ENCODE assay signal across 1 cellular context in the genomic region with DNA sequence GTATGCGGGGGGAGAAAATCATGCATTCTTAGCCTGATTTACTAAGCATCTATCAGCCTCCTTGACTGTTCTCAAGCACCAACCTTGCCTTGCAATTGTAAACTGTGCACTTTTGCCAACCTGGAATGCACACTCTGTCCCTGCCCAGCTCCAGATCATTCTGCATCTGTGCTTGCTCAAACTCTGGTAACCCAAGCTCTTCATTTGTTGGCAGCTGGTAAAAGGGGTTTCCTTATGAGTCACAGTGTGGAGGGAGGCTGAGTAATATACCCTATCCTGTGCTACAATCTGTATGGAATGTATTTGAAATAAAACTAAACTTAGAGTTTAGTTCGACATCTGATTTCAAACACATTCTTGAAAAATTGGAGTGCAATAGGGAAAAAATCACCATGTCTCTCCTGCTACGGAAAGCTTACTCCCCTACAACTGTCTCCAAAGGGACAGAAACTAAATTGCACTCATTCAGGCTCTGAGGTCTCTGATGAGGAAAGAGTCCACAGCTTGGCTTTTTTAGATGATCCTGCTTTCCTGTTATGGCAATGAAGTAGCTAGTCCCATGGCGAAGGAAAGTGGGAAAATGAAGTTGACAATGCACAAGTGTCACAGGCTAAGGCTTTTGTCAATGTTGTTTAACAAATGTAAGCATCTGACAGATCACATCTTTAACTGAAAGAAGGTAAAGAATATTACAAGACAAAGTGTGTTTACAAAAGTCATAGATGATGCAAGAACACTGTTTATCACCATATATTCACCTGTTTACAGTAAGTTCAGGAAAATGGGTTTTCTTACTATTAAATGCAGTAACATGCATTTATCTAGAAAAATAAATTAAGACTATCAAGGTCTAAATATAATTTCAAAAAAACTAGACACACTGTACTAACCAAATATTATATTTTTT.
TF ChIP-seq lines count a peak whose summit lies in the region.

No MANE protein-coding gene starts in this region.

TF ChIP-seq in SK-N-SH, 30 proteins besides CTCF, POLR2A, EP300 and RAD21 (continued from another document):
- TF ChIP-seq, protein P1, sequence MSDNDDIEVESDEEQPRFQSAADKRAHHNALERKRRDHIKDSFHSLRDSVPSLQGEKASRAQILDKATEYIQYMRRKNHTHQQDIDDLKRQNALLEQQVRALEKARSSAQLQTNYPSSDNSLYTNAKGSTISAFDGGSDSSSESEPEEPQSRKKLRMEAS (IDR thresholded peaks at IDR 0.05; ENCODE audit: low read depth) = peak; percentile 94
- TF ChIP-seq RXRA (IDR thresholded peaks at IDR 0.05; ENCODE audit: borderline replicate concordance, low read depth) = peak; percentile 99
- no peak for TF ChIP-seq RFX5 (IDR thresholded peaks at IDR 0.05; ENCODE audit: low read length)
- TF ChIP-seq YY1 (IDR thresholded peaks at IDR 0.05; ENCODE audit: low read depth) = peak; percentile 72; the same call in 1 of the 2 replicates
- peak; percentile 100 for TF ChIP-seq FOSL2 (IDR thresholded peaks at IDR 0.05; ENCODE audit: borderline replicate concordance, low read depth)
- TF ChIP-seq TEAD4 (IDR thresholded peaks at IDR 0.05; ENCODE audit: borderline replicate concordance, insufficient read depth) = peak; percentile 99
- TF ChIP-seq, protein P2, sequence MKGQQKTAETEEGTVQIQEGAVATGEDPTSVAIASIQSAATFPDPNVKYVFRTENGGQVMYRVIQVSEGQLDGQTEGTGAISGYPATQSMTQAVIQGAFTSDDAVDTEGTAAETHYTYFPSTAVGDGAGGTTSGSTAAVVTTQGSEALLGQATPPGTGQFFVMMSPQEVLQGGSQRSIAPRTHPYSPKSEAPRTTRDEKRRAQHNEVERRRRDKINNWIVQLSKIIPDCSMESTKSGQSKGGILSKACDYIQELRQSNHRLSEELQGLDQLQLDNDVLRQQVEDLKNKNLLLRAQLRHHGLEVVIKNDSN (IDR thresholded peaks at IDR 0.05; ENCODE audit: borderline replicate concordance, low read depth) = peak; percentile 33; the same call in 1 of the 2 replicates
- TF ChIP-seq GABPA (IDR thresholded peaks at IDR 0.05; ENCODE audit: low read depth) = no peak; the same call in 1 of the 2 replicates
- no peak for TF ChIP-seq RCOR1 (IDR thresholded peaks at IDR 0.05; ENCODE audit: low read length)
- no peak; the same call in 1 of the 2 replicates for TF ChIP-seq NRF1 (IDR thresholded peaks at IDR 0.05; ENCODE audit: low read depth, low read length)
- TF ChIP-seq TAF1 (IDR thresholded peaks at IDR 0.05; ENCODE audit: borderline replicate concordance, low read depth, low read length) = peak; percentile 83
- TF ChIP-seq SIN3A (IDR thresholded peaks at IDR 0.05; ENCODE audit: borderline replicate concordance, low read depth, low read length) = peak; percentile 90; the same call in 1 of the 2 replicates
- TF ChIP-seq, protein P3, sequence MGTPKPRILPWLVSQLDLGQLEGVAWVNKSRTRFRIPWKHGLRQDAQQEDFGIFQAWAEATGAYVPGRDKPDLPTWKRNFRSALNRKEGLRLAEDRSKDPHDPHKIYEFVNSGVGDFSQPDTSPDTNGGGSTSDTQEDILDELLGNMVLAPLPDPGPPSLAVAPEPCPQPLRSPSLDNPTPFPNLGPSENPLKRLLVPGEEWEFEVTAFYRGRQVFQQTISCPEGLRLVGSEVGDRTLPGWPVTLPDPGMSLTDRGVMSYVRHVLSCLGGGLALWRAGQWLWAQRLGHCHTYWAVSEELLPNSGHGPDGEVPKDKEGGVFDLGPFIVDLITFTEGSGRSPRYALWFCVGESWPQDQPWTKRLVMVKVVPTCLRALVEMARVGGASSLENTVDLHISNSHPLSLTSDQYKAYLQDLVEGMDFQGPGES (IDR thresholded peaks at IDR 0.05; ENCODE audit: low read depth, low read length) = no peak
- TF ChIP-seq, protein P4, sequence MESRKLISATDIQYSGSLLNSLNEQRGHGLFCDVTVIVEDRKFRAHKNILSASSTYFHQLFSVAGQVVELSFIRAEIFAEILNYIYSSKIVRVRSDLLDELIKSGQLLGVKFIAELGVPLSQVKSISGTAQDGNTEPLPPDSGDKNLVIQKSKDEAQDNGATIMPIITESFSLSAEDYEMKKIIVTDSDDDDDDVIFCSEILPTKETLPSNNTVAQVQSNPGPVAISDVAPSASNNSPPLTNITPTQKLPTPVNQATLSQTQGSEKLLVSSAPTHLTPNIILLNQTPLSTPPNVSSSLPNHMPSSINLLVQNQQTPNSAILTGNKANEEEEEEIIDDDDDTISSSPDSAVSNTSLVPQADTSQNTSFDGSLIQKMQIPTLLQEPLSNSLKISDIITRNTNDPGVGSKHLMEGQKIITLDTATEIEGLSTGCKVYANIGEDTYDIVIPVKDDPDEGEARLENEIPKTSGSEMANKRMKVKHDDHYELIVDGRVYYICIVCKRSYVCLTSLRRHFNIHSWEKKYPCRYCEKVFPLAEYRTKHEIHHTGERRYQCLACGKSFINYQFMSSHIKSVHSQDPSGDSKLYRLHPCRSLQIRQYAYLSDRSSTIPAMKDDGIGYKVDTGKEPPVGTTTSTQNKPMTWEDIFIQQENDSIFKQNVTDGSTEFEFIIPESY (IDR thresholded peaks at IDR 0.05; ENCODE audit: borderline replicate concordance, low read depth) = peak; percentile 85; the same call in 1 of the 2 replicates
- TF ChIP-seq, protein P5, sequence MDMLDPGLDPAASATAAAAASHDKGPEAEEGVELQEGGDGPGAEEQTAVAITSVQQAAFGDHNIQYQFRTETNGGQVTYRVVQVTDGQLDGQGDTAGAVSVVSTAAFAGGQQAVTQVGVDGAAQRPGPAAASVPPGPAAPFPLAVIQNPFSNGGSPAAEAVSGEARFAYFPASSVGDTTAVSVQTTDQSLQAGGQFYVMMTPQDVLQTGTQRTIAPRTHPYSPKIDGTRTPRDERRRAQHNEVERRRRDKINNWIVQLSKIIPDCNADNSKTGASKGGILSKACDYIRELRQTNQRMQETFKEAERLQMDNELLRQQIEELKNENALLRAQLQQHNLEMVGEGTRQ (IDR thresholded peaks at IDR 0.05; ENCODE audit: borderline replicate concordance, low read depth, low read length) = no peak
- peak; percentile 88 for TF ChIP-seq MEF2A (IDR thresholded peaks at IDR 0.05; ENCODE audit: borderline replicate concordance, low read depth)
- TF ChIP-seq POLR2AphosphoS5 (IDR thresholded peaks at IDR 0.05; ENCODE audit: low read depth, low read length) = peak; percentile 98
- peak; percentile 99 for TF ChIP-seq NFIC (IDR thresholded peaks at IDR 0.05; ENCODE audit: borderline replicate concordance)
- TF ChIP-seq MXI1 (IDR thresholded peaks at IDR 0.05; ENCODE audit: low read depth, low read length) = no peak
- TF ChIP-seq FOXM1 (IDR thresholded peaks at IDR 0.05; ENCODE audit: low read depth) = peak; percentile 95
- TF ChIP-seq SMC3 (IDR thresholded peaks at IDR 0.05; ENCODE audit: low read depth, low read length) = no peak
